1 cellular context compared by ENCODE assay signal in the genomic region with DNA sequence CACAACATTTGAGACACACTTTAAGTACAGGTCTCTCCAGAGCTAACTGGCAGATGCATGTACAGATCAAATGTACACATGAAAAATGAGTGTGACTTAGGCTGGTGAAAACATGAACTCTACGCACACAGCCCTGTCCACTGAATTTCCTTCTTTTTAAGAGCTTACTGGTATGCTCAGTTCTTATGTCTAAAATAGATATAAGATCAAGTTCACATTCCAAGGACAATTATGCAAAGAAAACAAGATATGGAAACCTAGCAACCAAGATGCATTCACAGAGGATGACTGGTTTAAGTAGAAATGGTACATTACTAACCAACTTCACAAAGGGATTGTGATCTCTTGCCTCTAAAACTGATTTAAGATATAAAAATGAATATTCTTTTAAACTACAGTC.
TF ChIP-seq lines count a peak whose summit lies in the region.

No MANE protein-coding gene starts in this region.

TF ChIP-seq in WTC11, 78 proteins besides CTCF, POLR2A, EP300 and RAD21 (continued from another document):
- TF ChIP-seq, protein P1, sequence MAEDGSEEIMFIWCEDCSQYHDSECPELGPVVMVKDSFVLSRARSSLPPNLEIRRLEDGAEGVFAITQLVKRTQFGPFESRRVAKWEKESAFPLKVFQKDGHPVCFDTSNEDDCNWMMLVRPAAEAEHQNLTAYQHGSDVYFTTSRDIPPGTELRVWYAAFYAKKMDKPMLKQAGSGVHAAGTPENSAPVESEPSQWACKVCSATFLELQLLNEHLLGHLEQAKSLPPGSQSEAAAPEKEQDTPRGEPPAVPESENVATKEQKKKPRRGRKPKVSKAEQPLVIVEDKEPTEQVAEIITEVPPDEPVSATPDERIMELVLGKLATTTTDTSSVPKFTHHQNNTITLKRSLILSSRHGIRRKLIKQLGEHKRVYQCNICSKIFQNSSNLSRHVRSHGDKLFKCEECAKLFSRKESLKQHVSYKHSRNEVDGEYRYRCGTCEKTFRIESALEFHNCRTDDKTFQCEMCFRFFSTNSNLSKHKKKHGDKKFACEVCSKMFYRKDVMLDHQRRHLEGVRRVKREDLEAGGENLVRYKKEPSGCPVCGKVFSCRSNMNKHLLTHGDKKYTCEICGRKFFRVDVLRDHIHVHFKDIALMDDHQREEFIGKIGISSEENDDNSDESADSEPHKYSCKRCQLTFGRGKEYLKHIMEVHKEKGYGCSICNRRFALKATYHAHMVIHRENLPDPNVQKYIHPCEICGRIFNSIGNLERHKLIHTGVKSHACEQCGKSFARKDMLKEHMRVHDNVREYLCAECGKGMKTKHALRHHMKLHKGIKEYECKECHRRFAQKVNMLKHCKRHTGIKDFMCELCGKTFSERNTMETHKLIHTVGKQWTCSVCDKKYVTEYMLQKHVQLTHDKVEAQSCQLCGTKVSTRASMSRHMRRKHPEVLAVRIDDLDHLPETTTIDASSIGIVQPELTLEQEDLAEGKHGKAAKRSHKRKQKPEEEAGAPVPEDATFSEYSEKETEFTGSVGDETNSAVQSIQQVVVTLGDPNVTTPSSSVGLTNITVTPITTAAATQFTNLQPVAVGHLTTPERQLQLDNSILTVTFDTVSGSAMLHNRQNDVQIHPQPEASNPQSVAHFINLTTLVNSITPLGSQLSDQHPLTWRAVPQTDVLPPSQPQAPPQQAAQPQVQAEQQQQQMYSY (CRISPR knock-in tag; IDR thresholded peaks at IDR 0.05), result no peak
- TF ChIP-seq, protein P2, sequence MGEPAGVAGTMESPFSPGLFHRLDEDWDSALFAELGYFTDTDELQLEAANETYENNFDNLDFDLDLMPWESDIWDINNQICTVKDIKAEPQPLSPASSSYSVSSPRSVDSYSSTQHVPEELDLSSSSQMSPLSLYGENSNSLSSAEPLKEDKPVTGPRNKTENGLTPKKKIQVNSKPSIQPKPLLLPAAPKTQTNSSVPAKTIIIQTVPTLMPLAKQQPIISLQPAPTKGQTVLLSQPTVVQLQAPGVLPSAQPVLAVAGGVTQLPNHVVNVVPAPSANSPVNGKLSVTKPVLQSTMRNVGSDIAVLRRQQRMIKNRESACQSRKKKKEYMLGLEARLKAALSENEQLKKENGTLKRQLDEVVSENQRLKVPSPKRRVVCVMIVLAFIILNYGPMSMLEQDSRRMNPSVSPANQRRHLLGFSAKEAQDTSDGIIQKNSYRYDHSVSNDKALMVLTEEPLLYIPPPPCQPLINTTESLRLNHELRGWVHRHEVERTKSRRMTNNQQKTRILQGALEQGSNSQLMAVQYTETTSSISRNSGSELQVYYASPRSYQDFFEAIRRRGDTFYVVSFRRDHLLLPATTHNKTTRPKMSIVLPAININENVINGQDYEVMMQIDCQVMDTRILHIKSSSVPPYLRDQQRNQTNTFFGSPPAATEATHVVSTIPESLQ (CRISPR knock-in tag; IDR thresholded peaks at IDR 0.05), result no peak
- TF ChIP-seq ZNF281 (CRISPR knock-in tag; IDR thresholded peaks at IDR 0.05) (no peak), NFE2L1 (CRISPR knock-in tag; IDR thresholded peaks at IDR 0.05) (no peak)
